ENCODE assay signal across 1 cellular context in the genomic region with DNA sequence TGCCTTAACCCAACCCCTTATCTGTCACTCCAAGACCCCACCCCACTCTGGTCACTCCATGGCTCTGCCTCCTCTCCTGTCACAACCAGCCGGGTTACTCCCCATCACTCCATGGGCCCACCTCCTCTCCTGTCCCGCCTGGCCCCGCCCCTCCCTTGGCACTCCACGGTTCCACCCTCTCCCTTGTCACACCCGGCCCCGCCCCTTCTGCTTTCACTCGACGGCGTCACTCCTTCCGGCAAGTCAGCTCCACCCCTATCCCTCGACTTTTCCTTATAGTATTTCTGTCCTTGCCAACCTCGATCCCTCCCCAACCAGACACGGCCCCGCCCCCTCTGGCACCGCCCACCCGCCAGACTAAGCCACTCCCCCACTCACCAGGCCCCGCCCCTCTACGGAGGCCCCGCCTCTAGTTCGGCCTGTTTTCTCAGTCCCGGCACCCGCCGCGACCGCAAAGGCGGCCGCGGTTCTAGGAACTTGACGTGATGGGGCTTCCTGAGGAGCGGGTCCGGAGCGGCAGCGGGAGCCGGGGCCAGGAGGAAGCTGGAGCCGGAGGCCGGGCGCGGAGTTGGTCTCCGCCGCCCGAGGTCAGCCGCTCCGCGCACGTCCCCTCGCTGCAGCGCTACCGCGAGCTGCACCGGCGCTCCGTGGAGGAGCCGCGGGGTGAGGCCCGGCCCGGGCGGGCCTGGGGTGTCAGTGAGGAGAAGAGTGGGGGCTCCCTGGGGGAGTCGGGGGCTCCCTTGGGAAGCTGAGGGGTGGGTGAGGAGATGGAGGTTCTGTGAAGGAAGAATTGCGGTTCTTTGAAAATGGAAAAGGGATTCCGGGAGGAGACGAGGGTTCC.
TF ChIP-seq lines count a peak whose summit lies in the region.

A gene with protein sequence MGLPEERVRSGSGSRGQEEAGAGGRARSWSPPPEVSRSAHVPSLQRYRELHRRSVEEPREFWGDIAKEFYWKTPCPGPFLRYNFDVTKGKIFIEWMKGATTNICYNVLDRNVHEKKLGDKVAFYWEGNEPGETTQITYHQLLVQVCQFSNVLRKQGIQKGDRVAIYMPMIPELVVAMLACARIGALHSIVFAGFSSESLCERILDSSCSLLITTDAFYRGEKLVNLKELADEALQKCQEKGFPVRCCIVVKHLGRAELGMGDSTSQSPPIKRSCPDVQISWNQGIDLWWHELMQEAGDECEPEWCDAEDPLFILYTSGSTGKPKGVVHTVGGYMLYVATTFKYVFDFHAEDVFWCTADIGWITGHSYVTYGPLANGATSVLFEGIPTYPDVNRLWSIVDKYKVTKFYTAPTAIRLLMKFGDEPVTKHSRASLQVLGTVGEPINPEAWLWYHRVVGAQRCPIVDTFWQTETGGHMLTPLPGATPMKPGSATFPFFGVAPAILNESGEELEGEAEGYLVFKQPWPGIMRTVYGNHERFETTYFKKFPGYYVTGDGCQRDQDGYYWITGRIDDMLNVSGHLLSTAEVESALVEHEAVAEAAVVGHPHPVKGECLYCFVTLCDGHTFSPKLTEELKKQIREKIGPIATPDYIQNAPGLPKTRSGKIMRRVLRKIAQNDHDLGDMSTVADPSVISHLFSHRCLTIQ (plus strand): TSS at position 452 of the 841 bp plus-strand sequence. CDS start 34 bp downstream, at position 486.

TF ChIP-seq in HepG2, 621 proteins besides CTCF, POLR2A, EP300 and RAD21 (continued from another document and continues in another):
- TF ChIP-seq, protein P1, sequence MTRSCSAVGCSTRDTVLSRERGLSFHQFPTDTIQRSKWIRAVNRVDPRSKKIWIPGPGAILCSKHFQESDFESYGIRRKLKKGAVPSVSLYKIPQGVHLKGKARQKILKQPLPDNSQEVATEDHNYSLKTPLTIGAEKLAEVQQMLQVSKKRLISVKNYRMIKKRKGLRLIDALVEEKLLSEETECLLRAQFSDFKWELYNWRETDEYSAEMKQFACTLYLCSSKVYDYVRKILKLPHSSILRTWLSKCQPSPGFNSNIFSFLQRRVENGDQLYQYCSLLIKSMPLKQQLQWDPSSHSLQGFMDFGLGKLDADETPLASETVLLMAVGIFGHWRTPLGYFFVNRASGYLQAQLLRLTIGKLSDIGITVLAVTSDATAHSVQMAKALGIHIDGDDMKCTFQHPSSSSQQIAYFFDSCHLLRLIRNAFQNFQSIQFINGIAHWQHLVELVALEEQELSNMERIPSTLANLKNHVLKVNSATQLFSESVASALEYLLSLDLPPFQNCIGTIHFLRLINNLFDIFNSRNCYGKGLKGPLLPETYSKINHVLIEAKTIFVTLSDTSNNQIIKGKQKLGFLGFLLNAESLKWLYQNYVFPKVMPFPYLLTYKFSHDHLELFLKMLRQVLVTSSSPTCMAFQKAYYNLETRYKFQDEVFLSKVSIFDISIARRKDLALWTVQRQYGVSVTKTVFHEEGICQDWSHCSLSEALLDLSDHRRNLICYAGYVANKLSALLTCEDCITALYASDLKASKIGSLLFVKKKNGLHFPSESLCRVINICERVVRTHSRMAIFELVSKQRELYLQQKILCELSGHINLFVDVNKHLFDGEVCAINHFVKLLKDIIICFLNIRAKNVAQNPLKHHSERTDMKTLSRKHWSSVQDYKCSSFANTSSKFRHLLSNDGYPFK (CRISPR knock-in tag; IDR thresholded peaks at IDR 0.05; ENCODE audit: borderline replicate concordance) = peak; percentile 43
- TF ChIP-seq ZNF205 (CRISPR knock-in tag; IDR thresholded peaks at IDR 0.05) = no peak
- no peak for TF ChIP-seq HDAC6 (IDR thresholded peaks at IDR 0.05; ENCODE audit: low read depth, low read length)
- TF ChIP-seq, protein P2, sequence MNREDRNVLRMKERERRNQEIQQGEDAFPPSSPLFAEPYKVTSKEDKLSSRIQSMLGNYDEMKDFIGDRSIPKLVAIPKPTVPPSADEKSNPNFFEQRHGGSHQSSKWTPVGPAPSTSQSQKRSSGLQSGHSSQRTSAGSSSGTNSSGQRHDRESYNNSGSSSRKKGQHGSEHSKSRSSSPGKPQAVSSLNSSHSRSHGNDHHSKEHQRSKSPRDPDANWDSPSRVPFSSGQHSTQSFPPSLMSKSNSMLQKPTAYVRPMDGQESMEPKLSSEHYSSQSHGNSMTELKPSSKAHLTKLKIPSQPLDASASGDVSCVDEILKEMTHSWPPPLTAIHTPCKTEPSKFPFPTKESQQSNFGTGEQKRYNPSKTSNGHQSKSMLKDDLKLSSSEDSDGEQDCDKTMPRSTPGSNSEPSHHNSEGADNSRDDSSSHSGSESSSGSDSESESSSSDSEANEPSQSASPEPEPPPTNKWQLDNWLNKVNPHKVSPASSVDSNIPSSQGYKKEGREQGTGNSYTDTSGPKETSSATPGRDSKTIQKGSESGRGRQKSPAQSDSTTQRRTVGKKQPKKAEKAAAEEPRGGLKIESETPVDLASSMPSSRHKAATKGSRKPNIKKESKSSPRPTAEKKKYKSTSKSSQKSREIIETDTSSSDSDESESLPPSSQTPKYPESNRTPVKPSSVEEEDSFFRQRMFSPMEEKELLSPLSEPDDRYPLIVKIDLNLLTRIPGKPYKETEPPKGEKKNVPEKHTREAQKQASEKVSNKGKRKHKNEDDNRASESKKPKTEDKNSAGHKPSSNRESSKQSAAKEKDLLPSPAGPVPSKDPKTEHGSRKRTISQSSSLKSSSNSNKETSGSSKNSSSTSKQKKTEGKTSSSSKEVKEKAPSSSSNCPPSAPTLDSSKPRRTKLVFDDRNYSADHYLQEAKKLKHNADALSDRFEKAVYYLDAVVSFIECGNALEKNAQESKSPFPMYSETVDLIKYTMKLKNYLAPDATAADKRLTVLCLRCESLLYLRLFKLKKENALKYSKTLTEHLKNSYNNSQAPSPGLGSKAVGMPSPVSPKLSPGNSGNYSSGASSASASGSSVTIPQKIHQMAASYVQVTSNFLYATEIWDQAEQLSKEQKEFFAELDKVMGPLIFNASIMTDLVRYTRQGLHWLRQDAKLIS (CRISPR knock-in tag; IDR thresholded peaks at IDR 0.05) = no peak
- TF ChIP-seq ZFP41 (CRISPR knock-in tag; IDR thresholded peaks at IDR 0.05; ENCODE audit: borderline replicate concordance) = no peak
- no peak for TF ChIP-seq HHEX (CRISPR knock-in tag; IDR thresholded peaks at IDR 0.05)
- peak; percentile 93; the same call in 1 of the 2 replicates for TF ChIP-seq ZSCAN12 (CRISPR knock-in tag; IDR thresholded peaks at IDR 0.05)
- TF ChIP-seq U2AF1 (optimal IDR thresholded peaks at IDR 0.05; ENCODE audit: low read depth, low read length) = no peak
- no peak for TF ChIP-seq SRSF4 (IDR thresholded peaks at IDR 0.05; ENCODE audit: low read depth, low read length, poor library complexity, severe bottlenecking)
- TF ChIP-seq, protein P3, sequence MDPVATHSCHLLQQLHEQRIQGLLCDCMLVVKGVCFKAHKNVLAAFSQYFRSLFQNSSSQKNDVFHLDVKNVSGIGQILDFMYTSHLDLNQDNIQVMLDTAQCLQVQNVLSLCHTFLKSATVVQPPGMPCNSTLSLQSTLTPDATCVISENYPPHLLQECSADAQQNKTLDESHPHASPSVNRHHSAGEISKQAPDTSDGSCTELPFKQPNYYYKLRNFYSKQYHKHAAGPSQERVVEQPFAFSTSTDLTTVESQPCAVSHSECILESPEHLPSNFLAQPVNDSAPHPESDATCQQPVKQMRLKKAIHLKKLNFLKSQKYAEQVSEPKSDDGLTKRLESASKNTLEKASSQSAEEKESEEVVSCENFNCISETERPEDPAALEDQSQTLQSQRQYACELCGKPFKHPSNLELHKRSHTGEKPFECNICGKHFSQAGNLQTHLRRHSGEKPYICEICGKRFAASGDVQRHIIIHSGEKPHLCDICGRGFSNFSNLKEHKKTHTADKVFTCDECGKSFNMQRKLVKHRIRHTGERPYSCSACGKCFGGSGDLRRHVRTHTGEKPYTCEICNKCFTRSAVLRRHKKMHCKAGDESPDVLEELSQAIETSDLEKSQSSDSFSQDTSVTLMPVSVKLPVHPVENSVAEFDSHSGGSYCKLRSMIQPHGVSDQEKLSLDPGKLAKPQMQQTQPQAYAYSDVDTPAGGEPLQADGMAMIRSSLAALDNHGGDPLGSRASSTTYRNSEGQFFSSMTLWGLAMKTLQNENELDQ (CRISPR knock-in tag; IDR thresholded peaks at IDR 0.05; ENCODE audit: borderline replicate concordance) = no peak
- TF ChIP-seq ZKSCAN8 (CRISPR knock-in tag; IDR thresholded peaks at IDR 0.05; ENCODE audit: borderline replicate concordance) = no peak
- no peak for TF ChIP-seq EHMT2 (IDR thresholded peaks at IDR 0.05; ENCODE audit: borderline replicate concordance, low read depth, low read length)
- no peak for TF ChIP-seq ZFP1 (CRISPR knock-in tag; IDR thresholded peaks at IDR 0.05)
- no peak for TF ChIP-seq BRD4 (CRISPR knock-in tag; IDR thresholded peaks at IDR 0.05)
- TF ChIP-seq, protein P4, sequence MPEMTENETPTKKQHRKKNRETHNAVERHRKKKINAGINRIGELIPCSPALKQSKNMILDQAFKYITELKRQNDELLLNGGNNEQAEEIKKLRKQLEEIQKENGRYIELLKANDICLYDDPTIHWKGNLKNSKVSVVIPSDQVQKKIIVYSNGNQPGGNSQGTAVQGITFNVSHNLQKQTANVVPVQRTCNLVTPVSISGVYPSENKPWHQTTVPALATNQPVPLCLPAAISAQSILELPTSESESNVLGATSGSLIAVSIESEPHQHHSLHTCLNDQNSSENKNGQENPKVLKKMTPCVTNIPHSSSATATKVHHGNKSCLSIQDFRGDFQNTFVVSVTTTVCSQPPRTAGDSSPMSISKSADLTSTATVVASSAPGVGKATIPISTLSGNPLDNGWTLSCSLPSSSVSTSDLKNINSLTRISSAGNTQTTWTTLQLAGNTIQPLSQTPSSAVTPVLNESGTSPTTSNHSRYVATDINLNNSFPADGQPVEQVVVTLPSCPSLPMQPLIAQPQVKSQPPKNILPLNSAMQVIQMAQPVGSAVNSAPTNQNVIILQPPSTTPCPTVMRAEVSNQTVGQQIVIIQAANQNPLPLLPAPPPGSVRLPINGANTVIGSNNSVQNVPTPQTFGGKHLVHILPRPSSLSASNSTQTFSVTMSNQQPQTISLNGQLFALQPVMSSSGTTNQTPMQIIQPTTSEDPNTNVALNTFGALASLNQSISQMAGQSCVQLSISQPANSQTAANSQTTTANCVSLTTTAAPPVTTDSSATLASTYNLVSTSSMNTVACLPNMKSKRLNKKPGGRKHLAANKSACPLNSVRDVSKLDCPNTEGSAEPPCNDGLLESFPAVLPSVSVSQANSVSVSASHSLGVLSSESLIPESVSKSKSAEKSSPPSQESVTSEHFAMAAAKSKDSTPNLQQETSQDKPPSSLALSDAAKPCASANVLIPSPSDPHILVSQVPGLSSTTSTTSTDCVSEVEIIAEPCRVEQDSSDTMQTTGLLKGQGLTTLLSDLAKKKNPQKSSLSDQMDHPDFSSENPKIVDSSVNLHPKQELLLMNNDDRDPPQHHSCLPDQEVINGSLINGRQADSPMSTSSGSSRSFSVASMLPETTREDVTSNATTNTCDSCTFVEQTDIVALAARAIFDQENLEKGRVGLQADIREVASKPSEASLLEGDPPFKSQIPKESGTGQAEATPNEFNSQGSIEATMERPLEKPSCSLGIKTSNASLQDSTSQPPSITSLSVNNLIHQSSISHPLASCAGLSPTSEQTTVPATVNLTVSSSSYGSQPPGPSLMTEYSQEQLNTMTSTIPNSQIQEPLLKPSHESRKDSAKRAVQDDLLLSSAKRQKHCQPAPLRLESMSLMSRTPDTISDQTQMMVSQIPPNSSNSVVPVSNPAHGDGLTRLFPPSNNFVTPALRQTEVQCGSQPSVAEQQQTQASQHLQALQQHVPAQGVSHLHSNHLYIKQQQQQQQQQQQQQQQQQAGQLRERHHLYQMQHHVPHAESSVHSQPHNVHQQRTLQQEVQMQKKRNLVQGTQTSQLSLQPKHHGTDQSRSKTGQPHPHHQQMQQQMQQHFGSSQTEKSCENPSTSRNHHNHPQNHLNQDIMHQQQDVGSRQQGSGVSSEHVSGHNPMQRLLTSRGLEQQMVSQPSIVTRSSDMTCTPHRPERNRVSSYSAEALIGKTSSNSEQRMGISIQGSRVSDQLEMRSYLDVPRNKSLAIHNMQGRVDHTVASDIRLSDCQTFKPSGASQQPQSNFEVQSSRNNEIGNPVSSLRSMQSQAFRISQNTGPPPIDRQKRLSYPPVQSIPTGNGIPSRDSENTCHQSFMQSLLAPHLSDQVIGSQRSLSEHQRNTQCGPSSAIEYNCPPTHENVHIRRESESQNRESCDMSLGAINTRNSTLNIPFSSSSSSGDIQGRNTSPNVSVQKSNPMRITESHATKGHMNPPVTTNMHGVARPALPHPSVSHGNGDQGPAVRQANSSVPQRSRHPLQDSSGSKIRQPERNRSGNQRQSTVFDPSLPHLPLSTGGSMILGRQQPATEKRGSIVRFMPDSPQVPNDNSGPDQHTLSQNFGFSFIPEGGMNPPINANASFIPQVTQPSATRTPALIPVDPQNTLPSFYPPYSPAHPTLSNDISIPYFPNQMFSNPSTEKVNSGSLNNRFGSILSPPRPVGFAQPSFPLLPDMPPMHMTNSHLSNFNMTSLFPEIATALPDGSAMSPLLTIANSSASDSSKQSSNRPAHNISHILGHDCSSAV (CRISPR knock-in tag; IDR thresholded peaks at IDR 0.05; ENCODE audit: borderline replicate concordance) = peak; percentile 66; the same call in 1 of the 2 replicates
- TF ChIP-seq MBNL3 (CRISPR knock-in tag; conservative IDR thresholded peaks at IDR 0.05) = no peak
- TF ChIP-seq, protein P5, sequence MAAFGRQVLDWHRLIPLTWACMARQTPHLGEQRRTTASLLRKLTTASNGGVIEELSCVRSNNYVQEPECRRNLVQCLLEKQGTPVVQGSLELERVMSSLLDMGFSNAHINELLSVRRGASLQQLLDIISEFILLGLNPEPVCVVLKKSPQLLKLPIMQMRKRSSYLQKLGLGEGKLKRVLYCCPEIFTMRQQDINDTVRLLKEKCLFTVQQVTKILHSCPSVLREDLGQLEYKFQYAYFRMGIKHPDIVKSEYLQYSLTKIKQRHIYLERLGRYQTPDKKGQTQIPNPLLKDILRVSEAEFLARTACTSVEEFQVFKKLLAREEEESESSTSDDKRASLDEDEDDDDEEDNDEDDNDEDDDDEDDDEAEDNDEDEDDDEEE (CRISPR knock-in tag; IDR thresholded peaks at IDR 0.05) = peak; percentile 93
- no peak; the same call in 1 of the 2 replicates for TF ChIP-seq ZNF629 (CRISPR knock-in tag; conservative IDR thresholded peaks at IDR 0.05)
